Comparison of ENCODE assay signal across 15 cellular contexts in the genomic region with DNA sequence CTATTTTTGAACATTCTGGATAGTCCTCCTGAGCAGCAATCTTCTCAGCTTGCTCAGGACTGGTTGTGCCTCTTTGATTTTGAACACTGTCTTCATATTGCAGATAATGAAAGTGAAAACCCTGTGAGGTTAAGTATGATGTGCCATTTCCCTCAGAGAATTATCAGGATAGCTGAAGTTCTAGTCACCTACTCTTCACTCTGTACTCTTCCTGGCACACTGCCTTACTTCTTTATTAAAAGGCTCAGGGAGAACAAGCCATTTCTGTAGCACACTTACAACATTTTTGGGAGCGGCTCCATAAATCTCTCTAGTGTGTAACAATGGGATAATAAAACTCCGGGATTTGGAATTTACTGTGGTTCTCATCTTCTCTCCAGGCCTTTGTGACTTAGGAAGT. TPM values are rescaled to one million over a fixed set of nuclear protein-coding genes. Genes with fewer than 3 reads are reported as not detected.
DNase-seq lines count a peak whose midpoint lies in the region; ATAC-seq lines count a peak whose summit lies in the region.
"Had no signal": no experiment of that assay in that cellular context is flagged by ENCODE, and none has a peak within 500 bp of the region (broad histone marks: within the 10 kb centered on the region; RNA-seq: fewer than 3 reads in every experiment).

No MANE protein-coding gene starts in this region.

- H3K4me3 ChIP-seq in right cardiac atrium (ENCODE audit: low read length): no peak overlapping the region
- H3K4me3 ChIP-seq: adrenal gland, esophagus squamous epithelium, ovary had no signal

- H3K27me3 ChIP-seq in right cardiac atrium (ENCODE audit: control insufficient read depth, insufficient read depth): no peaks in the 10 kb centered on the region
- H3K27me3 ChIP-seq: adrenal gland, esophagus squamous epithelium, ovary had no signal

- DNase-seq in EL (peak; percentile 38), LoVo (ENCODE audit: low spot score) (peak; percentile 74), right cardiac atrium (no peak)
- DNase-seq: activated T-cell treated with anti-CD3 and anti-CD28 coated beads, Interleukin-2, amount 50 U/mL, for 24 hours; adrenal gland; Calu3; esophagus squamous epithelium; NCI-H1092; ovary had no signal

- ATAC-seq in GM19351 (IDR thresholded peaks at IDR 0.05; ENCODE audit: unreplicated experiment) (peak; percentile 78), right cardiac atrium (peak; percentile 60 to 64), GM19467 (IDR thresholded peaks at IDR 0.05; ENCODE audit: unreplicated experiment) (no peak), HG03521 (IDR thresholded peaks at IDR 0.05; ENCODE audit: unreplicated experiment) (no peak), GM21515 (IDR thresholded peaks at IDR 0.05; ENCODE audit: unreplicated experiment) (no peak), HG03095 (IDR thresholded peaks at IDR 0.05; ENCODE audit: unreplicated experiment) (no peak)
- ATAC-seq: HCT116 had no signal

- no peaks in the 10 kb centered on the region for H3K9me3 ChIP-seq in right cardiac atrium (ENCODE audit: control insufficient read depth, low read length)
- H3K9me3 ChIP-seq: adrenal gland, esophagus squamous epithelium, ovary had no signal

- intact Hi-C loops in right cardiac atrium (cut with DNase I): no loop called here

- H3K4me1 ChIP-seq in right cardiac atrium (ENCODE audit: control insufficient read depth, insufficient read depth, low read length): peaks cover 3% of the 10 kb centered on the region
- H3K4me1 ChIP-seq: adrenal gland had no signal

- WGBS in right cardiac atrium: 35% methylated on average over 2 of the region's 2 CpGs

- no peak overlapping the region for H3K27ac ChIP-seq in right cardiac atrium (ENCODE audit: low read length)
- H3K27ac ChIP-seq: adrenal gland, ovary had no signal

RNA-seq across cellular contexts. Expression of a gene that starts 53.3 kb away (rescaled TPM):
- total RNA-seq in right cardiac atrium: 1,000 to 10,000 TPM; 1,103 to 1,635 (median 1,254) TPM
- 1,488 TPM for polyA plus RNA-seq in right cardiac atrium

Comparison
In these comparisons a context has a peak if more than half of its experiments do, and no peak if none do; other contexts are left out.
1. DNase-seq: peak in EL (single experiment) and LoVo (single experiment); none in right cardiac atrium (0 of 3).
2. ATAC-seq: peak in GM19351 (single experiment) and right cardiac atrium (2 of 2); none in GM19467 (single experiment), HG03521 (single experiment), GM21515 (single experiment) and HG03095 (single experiment).